22 cellular contexts compared by ENCODE assay signal in the genomic region with DNA sequence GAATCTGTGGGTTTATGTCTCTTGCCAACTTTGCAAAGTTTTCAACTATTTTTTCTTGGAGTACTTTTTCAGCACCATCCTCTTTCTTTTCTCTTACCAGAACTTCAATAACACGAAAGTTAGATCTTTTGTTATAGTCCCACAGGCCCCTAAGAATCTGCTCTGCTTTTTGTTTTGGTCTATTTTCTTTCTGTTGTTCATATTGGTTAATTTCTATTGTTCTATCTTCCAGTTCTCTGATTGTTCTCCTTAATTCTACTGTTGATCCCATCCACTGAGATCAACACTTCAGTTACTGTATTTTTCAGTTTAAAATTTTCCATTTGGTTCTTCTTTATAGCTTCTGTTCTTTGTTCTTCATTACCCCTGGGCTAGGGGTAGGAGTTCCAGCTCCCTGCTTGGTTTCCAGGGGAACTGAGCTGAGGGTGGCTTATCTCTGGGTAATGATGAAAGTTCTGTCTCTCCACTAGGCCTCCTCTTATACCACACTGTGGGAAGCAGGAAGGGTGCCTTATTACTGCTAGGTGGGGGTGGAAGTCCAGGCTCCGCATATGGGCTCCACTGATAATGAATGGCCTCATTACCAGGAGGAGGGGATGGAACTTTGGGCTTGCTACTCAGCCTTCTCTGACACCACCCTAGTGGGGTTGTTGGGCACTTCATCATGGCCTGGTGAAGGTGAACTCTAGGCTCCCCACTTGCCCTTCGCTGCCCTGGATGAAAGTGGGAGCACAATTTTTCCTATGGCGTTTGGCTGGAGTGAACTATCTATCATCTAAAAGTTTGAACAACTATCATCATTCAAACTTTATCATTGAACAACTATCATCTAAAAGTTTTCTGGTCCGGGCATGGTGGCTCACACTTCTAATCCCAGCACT.
"Had no signal": no experiment of that assay in that cellular context is flagged by ENCODE, and none has a peak within 500 bp of the region (broad histone marks: within the 10 kb centered on the region; RNA-seq: fewer than 3 reads in every experiment).

No MANE protein-coding gene starts in this region.

- DNase-seq: activated CD4-positive, alpha-beta T cell treated with anti-CD3 and anti-CD28 coated beads, Interleukin-2, amount 10 ng/mL, durations not matched to agents 7 days and 5 days; activated CD4-positive, CD25-positive, alpha-beta regulatory T cell; activated CD8-positive, alpha-beta T cell treated with anti-CD3 and anti-CD28 coated beads, Interleukin-2, amount 10 ng/mL, durations not matched to agents 7 days and 5 days; activated effector memory CD4-positive, alpha-beta T cell treated with Interleukin-2 at 50 U/mL for 16 hours; activated naive CD4-positive, alpha-beta T cell treated with anti-CD3 and anti-CD28 coated beads, Interleukin-2, amount 10 ng/mL, durations not matched to agents 7 days and 5 days; activated naive CD8-positive, alpha-beta T cell treated with anti-CD3 and anti-CD28 coated beads, Interleukin-2, amount 50 U/mL, for 24 hours; activated T-cell treated with anti-CD3 and anti-CD28 coated beads, Interleukin-2, amount 50 U/mL, for 4 hours; aorta; dermis blood vessel endothelial cell; left cardiac atrium; stimulated activated CD8-positive, alpha-beta memory T cell treated with anti-CD3 and anti-CD28 coated beads, Interleukin-4, amount 100 ng/mL, for 48 hours; stimulated activated naive CD4-positive, alpha-beta T cell treated with Interleukin-2 at 50 U/mL for 16 hours; tibial artery had no signal

- H3K36me3 ChIP-seq: lower lobe of right lung, neutrophil, SJSA1, tibial artery had no signal

- H3K4me1 ChIP-seq: parathyroid adenoma, SJSA1 had no signal

- H3K27ac ChIP-seq: lower lobe of right lung, neutrophil, parathyroid adenoma, SJSA1, tibial artery had no signal

- FAIRE-seq: bronchial epithelial cell, islet of Langerhans, urothelium cell line had no signal

- H3K4me3 ChIP-seq: lower lobe of right lung, SJSA1, tibial artery had no signal

- H3K9me3 ChIP-seq: lower lobe of right lung, neutrophil, SJSA1, tibial artery had no signal

- H3K9ac ChIP-seq: parathyroid adenoma had no signal

- ATAC-seq: activated CD8-positive, alpha-beta T cell treated with anti-CD3 and anti-CD28 coated beads, Interleukin-2, amount 10 ng/mL, durations not matched to agents 7 days and 5 days; activated naive CD8-positive, alpha-beta T cell treated with anti-CD3 and anti-CD28 coated beads, Interleukin-2, amount 50 U/mL, for 24 hours; activated T-cell treated with anti-CD3 and anti-CD28 coated beads, Interleukin-2, amount 50 U/mL, for 4 hours; left cardiac atrium; lower lobe of right lung; natural killer cell treated with Interleukin-12 subunit alpha and Interleukin-12 subunit beta and Interleukin-15 and Interleukin-18, amount 100 ng/mL, for 72 hours; sciatic nerve had no signal

- H3K27me3 ChIP-seq: neutrophil, SJSA1, tibial artery had no signal

- H2AFZ ChIP-seq: parathyroid adenoma had no signal
